In the genomic region with DNA sequence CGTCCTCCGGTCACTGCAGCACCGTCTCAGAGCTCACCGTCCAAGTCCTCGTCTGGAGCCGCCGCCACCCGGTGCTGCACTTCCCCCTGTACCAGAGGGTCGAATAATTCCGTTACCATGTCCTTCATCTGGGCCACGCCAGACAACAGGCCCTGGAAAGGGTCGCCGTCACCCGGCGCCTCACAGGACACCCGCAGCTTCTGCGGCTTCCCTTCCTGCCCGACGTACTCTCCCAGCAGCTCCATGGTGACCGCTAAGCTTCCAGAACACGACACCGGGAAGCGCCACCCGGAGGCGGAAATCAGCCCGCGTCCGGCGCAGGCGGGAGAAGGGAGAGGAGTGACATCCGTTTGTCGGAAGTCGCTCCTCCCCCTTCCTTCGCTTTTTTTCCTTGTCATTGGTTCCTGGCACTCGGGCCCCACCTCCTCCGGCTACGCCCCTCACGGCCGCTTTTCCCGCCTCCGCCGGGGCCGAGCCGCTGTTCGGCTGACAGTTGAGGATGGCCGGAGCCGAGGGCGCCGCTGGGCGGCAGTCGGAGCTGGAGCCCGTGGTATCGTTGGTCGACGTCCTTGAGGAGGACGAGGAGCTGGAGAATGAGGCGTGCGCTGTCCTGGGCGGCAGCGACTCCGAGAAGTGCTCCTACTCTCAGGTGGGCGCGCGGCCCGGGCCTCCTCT, we compare ENCODE assay signal across 8 cellular contexts. TPM values are rescaled to one million over a fixed set of nuclear protein-coding genes. Genes with fewer than 3 reads are reported as not detected.
A peak's percentile ranks its signal among the peaks of the same experiment; 100 is the strongest.
DNase-seq lines count a peak whose midpoint lies in the region; ATAC-seq, FAIRE-seq and TF ChIP-seq lines count a peak whose summit lies in the region.

A gene with protein sequence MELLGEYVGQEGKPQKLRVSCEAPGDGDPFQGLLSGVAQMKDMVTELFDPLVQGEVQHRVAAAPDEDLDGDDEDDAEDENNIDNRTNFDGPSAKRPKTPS (minus strand): TSS at position 273 of the 675 bp plus-strand sequence. CDS start 28 bp downstream, at position 245.
A gene with protein sequence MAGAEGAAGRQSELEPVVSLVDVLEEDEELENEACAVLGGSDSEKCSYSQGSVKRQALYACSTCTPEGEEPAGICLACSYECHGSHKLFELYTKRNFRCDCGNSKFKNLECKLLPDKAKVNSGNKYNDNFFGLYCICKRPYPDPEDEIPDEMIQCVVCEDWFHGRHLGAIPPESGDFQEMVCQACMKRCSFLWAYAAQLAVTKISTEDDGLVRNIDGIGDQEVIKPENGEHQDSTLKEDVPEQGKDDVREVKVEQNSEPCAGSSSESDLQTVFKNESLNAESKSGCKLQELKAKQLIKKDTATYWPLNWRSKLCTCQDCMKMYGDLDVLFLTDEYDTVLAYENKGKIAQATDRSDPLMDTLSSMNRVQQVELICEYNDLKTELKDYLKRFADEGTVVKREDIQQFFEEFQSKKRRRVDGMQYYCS (plus strand): TSS at position 464 of the 675 bp plus-strand sequence. CDS start 36 bp downstream, at position 500.

- H3K27me3 ChIP-seq in pancreas (no peaks in the 10 kb centered on the region), tibial artery (no peaks in the 10 kb centered on the region)

- H3K36me3 ChIP-seq in pancreas: no peaks in the 10 kb centered on the region
- peaks cover 4 to 12% (median 6%) of the 10 kb centered on the region in 3 donors for H3K36me3 ChIP-seq in tibial artery

- H3K4me3 ChIP-seq in pancreas: peak within 1 kb of the TSS; percentile 83 to 88 (median 87)
- H3K4me3 ChIP-seq in tibial artery: peak within 1 kb of the TSS; percentile 78 to 84

- FAIRE-seq in pancreas (lab: Jason Lieb, UNC): no peak

- peak within 1 kb of the TSS; percentile 76 to 82 (median 80) for H3K27ac ChIP-seq in pancreas
- H3K27ac ChIP-seq in tibial artery: peak within 1 kb of the TSS; percentile 82 to 90

- ATAC-seq in HG02759 (IDR thresholded peaks at IDR 0.05; ENCODE audit: unreplicated experiment) (peak; percentile 90), Right ventricle myocardium inferior (peak; percentile 99), pancreas (peak; percentile 97 to 99 (median 98))

- peak; percentile 34 for TF ChIP-seq CTCF in GM12873 (IDR thresholded peaks at IDR 0.05; ENCODE audit: insufficient read depth, low read depth, low read length, missing control alignments)
- TF ChIP-seq CTCF in pancreas (IDR thresholded peaks at IDR 0.05): peak in 2 of 4 donors; percentile 21 to 32
- peak; percentile 15 to 36 for TF ChIP-seq CTCF in tibial artery (IDR thresholded peaks at IDR 0.05)

- H3K4me1 ChIP-seq in pancreas (peaks cover 0 to 30% (median 19%) of the 10 kb centered on the region in 3 donors), tibial artery (peaks cover 0 to 32% (median 21%) of the 10 kb centered on the region in 4 donors)

- peak; percentile 99 for DNase-seq in NCI-H1417 (lab: John Stamatoyannopoulos, UW)
- peak; percentile 93 to 96 for DNase-seq in SW 1271 (lab: John Stamatoyannopoulos, UW)
- peak; percentile 72 for DNase-seq in activated naive CD8-positive, alpha-beta T cell treated with anti-CD3 and anti-CD28 coated beads, Interleukin-2, amount 50 U/mL, for 16 hours (ENCODE audit: low read depth, low spot score)
- peak; percentile 96 for DNase-seq in Right ventricle myocardium inferior (ENCODE audit: missing footprints)
- DNase-seq in pancreas: peak; percentile 93 to 97 (median 96)
- DNase-seq in tibial artery: peak; percentile 95 to 98

- intact Hi-C loops in Right ventricle myocardium inferior (cut with DNase I) (loop anchor here (5.0 kb wide), 1 partner anchor 125 kb away; a partner anchor contains a TSS), pancreas (cut with DNase I) (no loop called here), tibial artery (cut with DNase I; ENCODE audit: low total_unique reads) (loop anchor here (1.0 to 2.0 kb wide), 2 partner anchors 92 to 254 kb away; a partner anchor contains a TSS)

- 0% methylated on average over 56 to 65 of the region's 65 CpGs for WGBS in pancreas, 2 donors

- H3K9me3 ChIP-seq in pancreas (no peaks in the 10 kb centered on the region), tibial artery (no peaks in the 10 kb centered on the region)

RNA-seq across cellular contexts. Expression of the first gene that starts in this region (rescaled TPM):
- 15.6 TPM for total RNA-seq in Right ventricle myocardium inferior
- total RNA-seq in pancreas: 1 to 10 TPM; 4.6 to 7.6 (median 5.7) TPM
- 10 to 100 TPM in 1 of 2 donors, 1 to 10 TPM in 1; 9.7 to 14.9 TPM for polyA plus RNA-seq in pancreas

RNA-seq across cellular contexts. Expression of the second gene that starts in this region (rescaled TPM):
- total RNA-seq in Right ventricle myocardium inferior: 20.5 TPM
- 10 to 100 TPM; 10.9 to 17.6 (median 12.0) TPM for total RNA-seq in pancreas
- polyA plus RNA-seq in pancreas: 10 to 100 TPM in 1 of 2 donors, 1 to 10 TPM in 1; 5.5 to 10.1 TPM

Comparison
In these comparisons a context has a peak if more than half of its experiments do, and no peak if none do; other contexts are left out.
1. Peak in every context shown above with its lines: DNase-seq, ATAC-seq, H3K4me3 ChIP-seq and H3K27ac ChIP-seq.
2. intact Hi-C loops: an anchor here in Right ventricle myocardium inferior (5.0 kb wide) and tibial artery (1.0 to 2.0 kb wide); none called in pancreas.